ENCODE assay signal across 1 cellular context in genomic region chr7:35799846-35800717, GRCh38.
TF ChIP-seq lines count a peak whose summit lies in the region.

No MANE protein-coding gene starts in this region.

TF ChIP-seq in HepG2, 621 proteins besides CTCF, POLR2A, EP300 and RAD21 (continued from another document and continues in another):
- TF ChIP-seq RERE (CRISPR knock-in tag; IDR thresholded peaks at IDR 0.05; ENCODE audit: low read depth) (no peak), ZNF431 (CRISPR knock-in tag; IDR thresholded peaks at IDR 0.05; ENCODE audit: borderline replicate concordance, low read depth) (no peak), ZNF598 (CRISPR knock-in tag; IDR thresholded peaks at IDR 0.05; ENCODE audit: borderline replicate concordance) (no peak; the same call in 1 of the 2 replicates), HDAC1 (CRISPR knock-in tag; IDR thresholded peaks at IDR 0.05) (0 out of 2 replicates have a peak, but pooled peaks have one; percentile 12), ZSCAN25 (CRISPR knock-in tag; IDR thresholded peaks at IDR 0.05) (peak; percentile 20; the same call in 1 of the 2 replicates), ZNF441 (CRISPR knock-in tag; IDR thresholded peaks at IDR 0.05; ENCODE audit: borderline replicate concordance) (no peak), FOXK2 (IDR thresholded peaks at IDR 0.05) (no peak), NPAS2 (CRISPR knock-in tag; IDR thresholded peaks at IDR 0.05; ENCODE audit: borderline replicate concordance) (no peak), RELA (CRISPR knock-in tag; IDR thresholded peaks at IDR 0.05) (no peak), ZNF292 (CRISPR knock-in tag; IDR thresholded peaks at IDR 0.05; ENCODE audit: borderline replicate concordance, low read depth) (no peak), KMT2A (CRISPR knock-in tag; IDR thresholded peaks at IDR 0.05) (no peak; the same call in 1 of the 2 replicates), CHD4 (IDR thresholded peaks at IDR 0.05; ENCODE audit: borderline replicate concordance, low read length) (no peak), ZFP36L2 (CRISPR knock-in tag; IDR thresholded peaks at IDR 0.05) (no peak), ZSCAN5A (CRISPR knock-in tag; IDR thresholded peaks at IDR 0.05; ENCODE audit: borderline replicate concordance) (0 out of 2 replicates have a peak, but pooled peaks have one; percentile 10), ZNF713 (CRISPR knock-in tag; IDR thresholded peaks at IDR 0.05) (no peak), JUNB (CRISPR knock-in tag; IDR thresholded peaks at IDR 0.05; ENCODE audit: borderline replicate concordance) (no peak), ZNF709 (CRISPR knock-in tag; IDR thresholded peaks at IDR 0.05) (no peak; the same call in 1 of the 2 replicates), UBTF (CRISPR knock-in tag; IDR thresholded peaks at IDR 0.05) (0 out of 2 replicates have a peak, but pooled peaks have one; percentile 13), SPEN (CRISPR knock-in tag; IDR thresholded peaks at IDR 0.05; ENCODE audit: low read depth) (no peak), MLLT10 (CRISPR knock-in tag; IDR thresholded peaks at IDR 0.05) (no peak), DPF2 (CRISPR knock-in tag; IDR thresholded peaks at IDR 0.05; ENCODE audit: borderline replicate concordance, low read depth) (no peak), ZMYM4 (CRISPR knock-in tag; IDR thresholded peaks at IDR 0.05) (no peak), ZNF891 (CRISPR knock-in tag; IDR thresholded peaks at IDR 0.05) (0 out of 2 replicates have a peak, but pooled peaks have one; percentile 29), ELF1 (CRISPR knock-in tag; IDR thresholded peaks at IDR 0.05) (no peak), LRRFIP1 (CRISPR knock-in tag; conservative IDR thresholded peaks at IDR 0.05) (no peak), MYPOP (CRISPR knock-in tag; IDR thresholded peaks at IDR 0.05) (peak; percentile 73), ZFP82 (CRISPR knock-in tag; IDR thresholded peaks at IDR 0.05; ENCODE audit: borderline replicate concordance) (peak; percentile 83; the same call in 1 of the 2 replicates), ZNF607 (CRISPR knock-in tag; IDR thresholded peaks at IDR 0.05; ENCODE audit: borderline replicate concordance) (no peak), E2F5 (CRISPR knock-in tag; conservative IDR thresholded peaks at IDR 0.05) (no peak), NFKBIZ (CRISPR knock-in tag; IDR thresholded peaks at IDR 0.05) (no peak), SOX13 (IDR thresholded peaks at IDR 0.05) (no peak), SOX13 (CRISPR knock-in tag; conservative IDR thresholded peaks at IDR 0.05 in 1 of 2, IDR thresholded peaks at IDR 0.05 in 1 of 2) (no peak), ZBTB43 (CRISPR knock-in tag; conservative IDR thresholded peaks at IDR 0.05) (no peak), PHF20 (CRISPR knock-in tag; IDR thresholded peaks at IDR 0.05) (no peak; the same call in 1 of the 2 replicates), PLRG1 (conservative IDR thresholded peaks at IDR 0.05) (no peak), ATF2 (CRISPR knock-in tag; IDR thresholded peaks at IDR 0.05) (no peak), ZBTB46 (CRISPR knock-in tag; IDR thresholded peaks at IDR 0.05; ENCODE audit: borderline replicate concordance) (no peak), U2AF1 (optimal IDR thresholded peaks at IDR 0.05; ENCODE audit: low read depth, low read length) (peak; percentile 6), SETDB1 (CRISPR knock-in tag; IDR thresholded peaks at IDR 0.05; ENCODE audit: borderline replicate concordance) (no peak), ZNF44 (CRISPR knock-in tag; IDR thresholded peaks at IDR 0.05) (no peak), TFE3 (CRISPR knock-in tag; IDR thresholded peaks at IDR 0.05) (no peak), ZNF460 (CRISPR knock-in tag; IDR thresholded peaks at IDR 0.05; ENCODE audit: borderline replicate concordance) (no peak), MAZ (IDR thresholded peaks at IDR 0.05; ENCODE audit: borderline replicate concordance, low read depth, low read length) (no peak), MAZ (CRISPR knock-in tag; IDR thresholded peaks at IDR 0.05; ENCODE audit: low read depth) (no peak; the same call in 1 of the 2 replicates)
